Comparison of ENCODE assay signal across 29 cellular contexts in the genomic region with DNA sequence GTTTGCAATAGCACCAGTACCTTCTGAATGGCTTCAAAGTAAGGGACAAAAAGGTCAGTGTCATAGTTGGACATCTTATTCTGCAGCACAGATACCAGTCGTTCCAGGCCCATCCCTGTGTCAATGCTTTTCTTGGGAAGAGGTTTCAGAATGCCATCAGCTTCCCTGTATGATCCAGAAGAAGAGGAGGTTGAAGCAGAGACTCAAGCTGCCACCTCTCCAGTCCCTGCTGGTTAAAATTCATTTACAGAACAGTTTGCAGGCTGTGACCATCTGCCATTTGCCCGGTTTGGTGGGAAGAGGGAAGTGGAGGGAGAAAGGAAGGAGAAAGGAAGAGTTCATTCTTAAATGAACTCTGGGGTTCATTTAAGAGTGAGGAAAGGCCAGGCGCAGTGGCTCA.
"Had no signal": no experiment of that assay in that cellular context is flagged by ENCODE, and none has a peak within 500 bp of the region (broad histone marks: within the 10 kb centered on the region; RNA-seq: fewer than 3 reads in every experiment).

No MANE protein-coding gene starts in this region.

- H3K4me3 Mint-ChIP-seq: dendritic cell treated with granulocyte-macrophage colony-stimulating factor and Interleukin-4, amounts not matched to agents 40 ng/mL and 50 ng/mL, for 4 days; endodermal cell; naive thymus-derived CD8-positive, alpha-beta T cell; nephron progenitor cell; stimulated activated naive B cell treated with anti-CD40 and anti-IgM and Interleukin-4, amounts not matched to agents 10 μg/mL and 1 μg/mL and 100 μg/mL, for 72 hours; stimulated activated naive CD8-positive, alpha-beta T cell treated with anti-CD3 and anti-CD28 coated beads, Interleukin-15, Interleukin-2, amounts not matched to agents 100 ng/mL and 50 ng/mL, for 24 hours had no signal

- H3K4me3 ChIP-seq: colonic mucosa, esophagus muscularis mucosa, gastroesophageal sphincter, heart right ventricle, lower lobe of right lung, psoas muscle, skin epidermis, thoracic aorta, tibial nerve, upper lobe of right lung, vagina had no signal

- ATAC-seq: foreskin keratinocyte; gastroesophageal sphincter; left colon; left ventricle myocardium superior; lower lobe of right lung; naive thymus-derived CD8-positive, alpha-beta T cell; psoas muscle; stimulated activated naive B cell treated with anti-CD40 and anti-IgM and Interleukin-4, amounts not matched to agents 10 μg/mL and 1 μg/mL and 100 μg/mL, for 72 hours; upper lobe of right lung had no signal

- H3K27ac ChIP-seq: colonic mucosa, esophagus muscularis mucosa, foreskin keratinocyte, gastroesophageal sphincter, heart right ventricle, lower lobe of right lung, psoas muscle, skin epidermis, thoracic aorta, tibial nerve, upper lobe of right lung, vagina had no signal

- H3K27me3 Mint-ChIP-seq: dendritic cell treated with granulocyte-macrophage colony-stimulating factor and Interleukin-4, amounts not matched to agents 40 ng/mL and 50 ng/mL, for 4 days; naive thymus-derived CD8-positive, alpha-beta T cell; stimulated activated naive B cell treated with anti-CD40 and anti-IgM and Interleukin-4, amounts not matched to agents 10 μg/mL and 1 μg/mL and 100 μg/mL, for 72 hours; stimulated activated naive CD8-positive, alpha-beta T cell treated with anti-CD3 and anti-CD28 coated beads, Interleukin-15, Interleukin-2, amounts not matched to agents 100 ng/mL and 50 ng/mL, for 24 hours had no signal

- DNase-seq: colonic mucosa; effector CD8-positive, alpha-beta T cell; endodermal cell; foreskin keratinocyte; heart right ventricle; hippocampal formation; kidney glomerular epithelial cell; left colon; left ventricle myocardium superior; lower lobe of right lung; naive thymus-derived CD8-positive, alpha-beta T cell; nephron progenitor cell; nucleus accumbens; right cardiac atrium; stimulated activated CD4-positive, alpha-beta T cell treated with anti-CD3 and anti-CD28 coated beads, Interleukin-15, amount 100 ng/mL, for 24 hours; stimulated activated CD4-positive, alpha-beta T cell treated with anti-CD3 and anti-CD28 coated beads, Interleukin-2, amount 100 ng/mL, for 48 hours; stimulated activated naive B cell treated with anti-CD40 and anti-IgM and Interleukin-4, amounts not matched to agents 10 μg/mL and 1 μg/mL and 100 μg/mL, for 72 hours had no signal

- FAIRE-seq: endothelial cell of umbilical vein, islet of Langerhans had no signal

- H3K27me3 ChIP-seq: colonic mucosa, esophagus muscularis mucosa, foreskin keratinocyte, gastroesophageal sphincter, heart right ventricle, tibial nerve, upper lobe of right lung, vagina had no signal

- H3K27ac Mint-ChIP-seq: dendritic cell treated with granulocyte-macrophage colony-stimulating factor and Interleukin-4, amounts not matched to agents 40 ng/mL and 50 ng/mL, for 4 days; endodermal cell; nephron progenitor cell; stimulated activated naive B cell treated with anti-CD40 and anti-IgM and Interleukin-4, amounts not matched to agents 10 μg/mL and 1 μg/mL and 100 μg/mL, for 72 hours; stimulated activated naive CD8-positive, alpha-beta T cell treated with anti-CD3 and anti-CD28 coated beads, Interleukin-15, Interleukin-2, amounts not matched to agents 100 ng/mL and 50 ng/mL, for 24 hours had no signal

- H3K4me1 ChIP-seq: colonic mucosa, esophagus muscularis mucosa, foreskin keratinocyte, gastroesophageal sphincter, heart right ventricle, lower lobe of right lung, psoas muscle, tibial nerve, upper lobe of right lung, vagina had no signal

- H3K9me3 Mint-ChIP-seq: dendritic cell treated with granulocyte-macrophage colony-stimulating factor and Interleukin-4, amounts not matched to agents 40 ng/mL and 50 ng/mL, for 4 days; endodermal cell; naive thymus-derived CD8-positive, alpha-beta T cell; nephron progenitor cell; stimulated activated naive B cell treated with anti-CD40 and anti-IgM and Interleukin-4, amounts not matched to agents 10 μg/mL and 1 μg/mL and 100 μg/mL, for 72 hours; stimulated activated naive CD8-positive, alpha-beta T cell treated with anti-CD3 and anti-CD28 coated beads, Interleukin-15, Interleukin-2, amounts not matched to agents 100 ng/mL and 50 ng/mL, for 24 hours had no signal

- H3K4me1 Mint-ChIP-seq: endodermal cell; nephron progenitor cell; stimulated activated naive B cell treated with anti-CD40 and anti-IgM and Interleukin-4, amounts not matched to agents 10 μg/mL and 1 μg/mL and 100 μg/mL, for 72 hours had no signal

- H3K9me3 ChIP-seq: colonic mucosa, esophagus muscularis mucosa, gastroesophageal sphincter, heart right ventricle, lower lobe of right lung, psoas muscle, thoracic aorta, tibial nerve, upper lobe of right lung, vagina had no signal
